Comparison of ENCODE assay signal across 15 cellular contexts in the genomic region with DNA sequence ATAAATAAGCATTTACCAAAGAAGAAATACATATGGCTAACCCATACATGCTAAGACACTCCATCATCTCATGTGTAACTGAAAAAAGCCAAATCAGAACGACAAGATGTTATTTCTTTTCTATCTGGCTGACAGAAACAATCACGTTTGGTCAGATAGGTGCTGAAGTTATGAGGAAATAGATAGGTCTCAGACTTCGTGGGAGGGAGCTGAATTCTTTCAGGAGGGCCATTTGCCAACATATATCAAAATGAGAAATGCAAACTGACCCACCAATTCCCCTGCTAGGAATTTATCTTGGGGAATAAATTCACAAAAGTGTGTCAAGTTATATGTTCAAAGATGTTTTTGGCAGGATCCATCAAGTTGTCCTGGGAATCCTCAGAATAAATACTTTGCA. TPM values are rescaled to one million over a fixed set of nuclear protein-coding genes. Genes with fewer than 3 reads are reported as not detected.
DNase-seq lines count a peak whose midpoint lies in the region; TF ChIP-seq lines count a peak whose summit lies in the region.
"Had no signal": no experiment of that assay in that cellular context is flagged by ENCODE, and none has a peak within 500 bp of the region (broad histone marks: within the 10 kb centered on the region; RNA-seq: fewer than 3 reads in every experiment).

No MANE protein-coding gene starts in this region.

- no peak overlapping the region for H4K8ac ChIP-seq in H9 (replicated peaks; ENCODE audit: insufficient read length, low read depth, low read length)

- H3K27ac Mint-ChIP-seq in nephron (peak overlapping the region; percentile 58 to 83 (median 74)), H9 (peak overlapping the region in 1 of 3 experiments; percentile 41; a peak in 1 of 7 replicates)
- H3K27ac Mint-ChIP-seq: CD8-positive, alpha-beta T cell had no signal

- H4K20me1 ChIP-seq in mammary epithelial cell (ENCODE audit: insufficient read depth, low read length) (no peaks in the 10 kb centered on the region), H9 (ENCODE audit: control insufficient read depth, insufficient read depth, insufficient read length) (no peaks in the 10 kb centered on the region)

- TF ChIP-seq POLR2A in breast epithelium (IDR thresholded peaks at IDR 0.05), result no peak

- H3K27me3 Mint-ChIP-seq in nephron (ENCODE audit: low read depth), result peaks cover 19% of the 10 kb centered on the region
- 0 out of 2 replicates have a peak, but pooled peaks cover under 1% of the 10 kb centered on the region for H3K27me3 Mint-ChIP-seq in H9 (ENCODE audit: low read depth)

- H3K18ac ChIP-seq in H9 (ENCODE audit: insufficient read length, low read depth, low read length), result no peak overlapping the region

- H3K79me2 ChIP-seq in mammary epithelial cell (ENCODE audit: insufficient read depth, low read length), result peaks cover 99% of the 10 kb centered on the region
- H3K79me2 ChIP-seq in H9 (ENCODE audit: insufficient read depth, low read length), result no peaks in the 10 kb centered on the region

- in situ Hi-C loops in mammary epithelial cell (cut with MboI; ENCODE audit: low sequenced_read_pairs in 2 of 2), result no loop called here

- H3K36me3 ChIP-seq in mammary epithelial cell (ENCODE audit: insufficient read depth, low read length) (peaks cover 4% of the 10 kb centered on the region), breast epithelium (no peaks in the 10 kb centered on the region)
- H3K36me3 ChIP-seq: HAP-1 had no signal

- no peaks in the 10 kb centered on the region for H3K27me3 ChIP-seq in mammary epithelial cell (ENCODE audit: insufficient read depth, low read length)
- no peaks in the 10 kb centered on the region for H3K27me3 ChIP-seq in breast epithelium
- no peaks in the 10 kb centered on the region for H3K27me3 ChIP-seq in H9 (ENCODE audit: insufficient read depth, low read length)

- no peak overlapping the region for H4K5ac ChIP-seq in H9 (ENCODE audit: insufficient read length, low read depth, low read length)

- H3K79me1 ChIP-seq in H9 (ENCODE audit: insufficient read depth, low read depth, low read length, poor library complexity, severe bottlenecking), result no peaks in the 10 kb centered on the region

- H3K36me3 Mint-ChIP-seq in nephron (ENCODE audit: low read depth) (no peaks in the 10 kb centered on the region), H9 (ENCODE audit: insufficient read depth in 1 of 3, low read depth in 3 of 3) (no peaks in the 10 kb centered on the region)
- H3K36me3 Mint-ChIP-seq: CD8-positive, alpha-beta T cell had no signal

- no peak overlapping the region for H3K4me3 ChIP-seq in mammary epithelial cell (replicated peaks in 1 of 3; ENCODE audit: insufficient read depth in 1 of 3, low read depth in 2 of 3, low read length in 3 of 3)
- H3K4me3 ChIP-seq in breast epithelium, result no peak overlapping the region
- H3K4me3 ChIP-seq: A549, HAP-1 had no signal

- H3K9me3 ChIP-seq in mammary epithelial cell (replicated peaks; ENCODE audit: insufficient read depth, low read length) (no peaks in the 10 kb centered on the region), breast epithelium (no peaks in the 10 kb centered on the region), H9 (ENCODE audit: control insufficient read depth, low read depth, low read length) (no peaks in the 10 kb centered on the region)
- H3K9me3 ChIP-seq: A549, HAP-1 had no signal

- no peak overlapping the region for H3K14ac ChIP-seq in H9 (ENCODE audit: insufficient read depth, low read length)

- BruUV-seq in mammary epithelial cell (replicated peaks; lab: Mats Ljungman, UMichigan), result no TSS peak

- peaks cover 53% of the 10 kb centered on the region for H3K4me1 ChIP-seq in mammary epithelial cell (ENCODE audit: insufficient read depth, low read length)
- peaks cover 8 to 10% of the 10 kb centered on the region in 2 donors for H3K4me1 ChIP-seq in breast epithelium
- H3K4me1 ChIP-seq in H9 (ENCODE audit: insufficient read depth, low read length), result no peaks in the 10 kb centered on the region
- H3K4me1 ChIP-seq: HAP-1 had no signal

- H3T11ph ChIP-seq in H9 (ENCODE audit: low read length), result no peak overlapping the region

- no peak overlapping the region for H2BK120ac ChIP-seq in H9 (ENCODE audit: low read depth, low read length, poor library complexity, severe bottlenecking)

- H3K27ac ChIP-seq in mammary epithelial cell (ENCODE audit: insufficient read depth, low read depth, low read length), result peak overlapping the region; percentile 85
- H3K27ac ChIP-seq in breast epithelium, result no peak overlapping the region
- no peak overlapping the region for H3K27ac ChIP-seq in H9 (ENCODE audit: insufficient read length, low read depth, low read length)
- H3K27ac ChIP-seq: 22Rv1 had no signal

- H2BK5ac ChIP-seq in H9 (ENCODE audit: insufficient read length, low read length), result no peak overlapping the region

- H3K4me3 Mint-ChIP-seq in nephron (peak overlapping the region in 1 of 3 experiments; percentile 4), H9 (no peak overlapping the region)
- H3K4me3 Mint-ChIP-seq: CD8-positive, alpha-beta T cell had no signal

- WGBS in mammary epithelial cell (ENCODE audit: low coverage, missing lambda C conversion rate), result 41% methylated on average over 3 of the region's 3 CpGs
- no CpG with 5 or more reads among the region's 3 CpGs for WGBS in H9 (ENCODE audit: extremely low coverage, insufficient read length, low lambda C conversion rate)

- CTCF ChIA-PET in mammary epithelial cell (lab: Charles Lee; ENCODE audit: low non-redundant PET), result no interaction called here

- intact Hi-C loops in mammary epithelial cell (cut with micrococcal nuclease), result no loop called here
- intact Hi-C loops in breast epithelium (cut with DNase I; ENCODE audit: low total_unique reads), result no loop called here

- no peak overlapping the region for H3K56ac ChIP-seq in H9 (ENCODE audit: insufficient read length, low read depth, low read length)

- no peak overlapping the region for H2BK12ac ChIP-seq in H9 (ENCODE audit: insufficient read length, low read depth, low read length)

- H3K9ac ChIP-seq in mammary epithelial cell (ENCODE audit: insufficient read depth, low read length) (no peak overlapping the region), H9 (ENCODE audit: extremely low read depth, insufficient read length, low read length) (no peak overlapping the region)

- H4K91ac ChIP-seq in H9 (ENCODE audit: insufficient read length, low read depth, low read length), result no peak overlapping the region

- H2BK15ac ChIP-seq in H9 (ENCODE audit: low read depth, low read length), result no peak overlapping the region

- H2AFZ ChIP-seq in mammary epithelial cell (ENCODE audit: low read depth, low read length) (no peak overlapping the region), H9 (ENCODE audit: low read length) (no peak overlapping the region)

- H3K23me2 ChIP-seq in H9 (ENCODE audit: insufficient read length, low read depth, low read length, poor library complexity, severe bottlenecking), result no peaks in the 10 kb centered on the region

- TF ChIP-seq CTCF in mammary epithelial cell (conservative IDR thresholded peaks at IDR 0.05 in 1 of 2, IDR thresholded peaks at IDR 0.05 in 1 of 2; ENCODE audit: extremely low read depth in 1 of 2, insufficient read depth in 1 of 2, low read depth in 1 of 2, low read length in 2 of 2) (no peak), breast epithelium (IDR thresholded peaks at IDR 0.05) (no peak), nephron (IDR thresholded peaks at IDR 0.05; ENCODE audit: unreplicated experiment in 3 of 3) (no peak), H9 (conservative IDR thresholded peaks at IDR 0.05) (no peak)

- no peak overlapping the region for H2AK5ac ChIP-seq in H9 (ENCODE audit: insufficient read length, low read length)

- no peak overlapping the region for H3K4ac ChIP-seq in H9 (ENCODE audit: low read depth, low read length)

- H3K23ac ChIP-seq in H9 (ENCODE audit: insufficient read length, low read depth, low read length), result no peak overlapping the region

- H3K9me3 Mint-ChIP-seq in nephron (no peaks in the 10 kb centered on the region), H9 (no peaks in the 10 kb centered on the region)
- H3K9me3 Mint-ChIP-seq: CD8-positive, alpha-beta T cell had no signal

- no peak overlapping the region for H2BK20ac ChIP-seq in H9 (ENCODE audit: low read depth, low read length, poor library complexity, severe bottlenecking)

- dilution Hi-C loops in mammary epithelial cell (cut with HindIII; ENCODE audit: low sequenced_read_pairs), result no loop called here

- H3K4me1 Mint-ChIP-seq in nephron (peaks cover 73% of the 10 kb centered on the region), H9 (peaks cover 32 to 42% of the 10 kb centered on the region in 2 experiments)

- no peak for DNase-seq in mammary epithelial cell
- no peak for DNase-seq in breast epithelium (ENCODE audit: low spot score in 2 of 2)
- DNase-seq in amniotic epithelial cell (ENCODE audit: low read depth), result peak; percentile 19
- DNase-seq in hippocampal formation (lab: John Stamatoyannopoulos, UW), result no peak
- DNase-seq in H9, result no peak
- DNase-seq in NCI-H146 (lab: John Stamatoyannopoulos, UW), result no peak
- DNase-seq: AML-193; Calu3; CD8-positive, alpha-beta T cell; DMS79 treated with DMSO at 0.1 percent for 48 hours; GF-D8 had no signal

- H3K4me2 ChIP-seq in mammary epithelial cell (ENCODE audit: insufficient read depth, low read depth, low read length) (no peak overlapping the region), H9 (ENCODE audit: insufficient read depth, insufficient read length, low read length) (no peak overlapping the region)
- H3K4me2 ChIP-seq: A549 had no signal

RNA-seq across cellular contexts. Expression of gene SH3PXD2A, which starts 32.6 kb away (rescaled TPM):
- 100 to 1,000 TPM in 1 of 2 donors, 10 to 100 TPM in 1; 72.2 to 116 TPM for total RNA-seq in mammary epithelial cell
- 35.3 TPM for polyA plus RNA-seq in mammary epithelial cell
- polyA minus RNA-seq in mammary epithelial cell, result 112 TPM
- total RNA-seq in breast epithelium, result 10 to 100 TPM; 14.3 to 30.5 (median 14.7) TPM
- 4.5 and 4.7 TPM in 2 replicates for total RNA-seq in H9 (2021)
